ENCODE assay signal across 24 cellular contexts in genomic region chr1:197141556-197141955, GRCh38. TPM values are rescaled to one million over a fixed set of nuclear protein-coding genes. Genes with fewer than 3 reads are reported as not detected.
A peak's percentile ranks its signal among the peaks of the same experiment; 100 is the strongest.
DNase-seq lines count a peak whose midpoint lies in the region; ATAC-seq, FAIRE-seq and TF ChIP-seq lines count a peak whose summit lies in the region.
"Had no signal": no experiment of that assay in that cellular context is flagged by ENCODE, and none has a peak within 500 bp of the region (broad histone marks: within the 10 kb centered on the region; RNA-seq: fewer than 3 reads in every experiment).

No MANE protein-coding gene starts in this region.

- FAIRE-seq in GM19239 (lab: Jason Lieb, UNC) (peak; percentile 45), keratinocyte (lab: Jason Lieb, UNC) (no peak)
- FAIRE-seq: pancreas had no signal

- peaks cover 71% of the 10 kb centered on the region for H3K36me3 Mint-ChIP-seq in activated CD4-positive, alpha-beta T cell treated with anti-CD3 and anti-CD28 coated beads, Interleukin-2, amount 10 ng/mL, durations not matched to agents 7 days and 5 days (ENCODE audit: low read depth)
- peaks cover 37% of the 10 kb centered on the region for H3K36me3 Mint-ChIP-seq in WTC11
- H3K36me3 Mint-ChIP-seq: IgD-negative memory B cell, immature natural killer cell had no signal

- peak overlapping the region; percentile 9 for H3K4me3 Mint-ChIP-seq in activated CD4-positive, alpha-beta T cell treated with anti-CD3 and anti-CD28 coated beads, Interleukin-2, amount 10 ng/mL, durations not matched to agents 7 days and 5 days
- no peak overlapping the region; the same call in 1 of the 2 replicates for H3K4me3 Mint-ChIP-seq in WTC11
- H3K4me3 Mint-ChIP-seq: CD8-positive, alpha-beta T cell; central memory CD8-positive, alpha-beta T cell; immature natural killer cell had no signal

- H3K9me3 Mint-ChIP-seq in activated CD4-positive, alpha-beta T cell treated with anti-CD3 and anti-CD28 coated beads, Interleukin-2, amount 10 ng/mL, durations not matched to agents 7 days and 5 days: no peaks in the 10 kb centered on the region
- H3K9me3 Mint-ChIP-seq in WTC11: no peaks in the 10 kb centered on the region
- H3K9me3 Mint-ChIP-seq: CD8-positive, alpha-beta T cell; central memory CD8-positive, alpha-beta T cell; IgD-negative memory B cell; immature natural killer cell had no signal

- ATAC-seq in WTC11: no peak
- ATAC-seq: CD8-positive, alpha-beta T cell; Panc1; pancreas; stimulated activated naive CD8-positive, alpha-beta T cell treated with anti-CD3 and anti-CD28 coated beads, Interleukin-15, Interleukin-2, amounts not matched to agents 100 U/mL and 50 U/mL, for 24 hours had no signal

- H3K4me3 ChIP-seq in SU-DHL-6 (ENCODE audit: insufficient read depth, low read length, poor library complexity, severe bottlenecking) (no peak overlapping the region), keratinocyte (ENCODE audit: control insufficient read depth in 2 of 3, extremely low read depth in 1 of 3, insufficient read depth in 2 of 3, low read depth in 1 of 3, low read length in 3 of 3) (no peak overlapping the region)
- H3K4me3 ChIP-seq: HAP-1, lung, pancreas, sigmoid colon, upper lobe of left lung had no signal

- H3K36me3 ChIP-seq in SU-DHL-6 (ENCODE audit: low read length): peaks cover 65% of the 10 kb centered on the region
- no peaks in the 10 kb centered on the region for H3K36me3 ChIP-seq in keratinocyte (ENCODE audit: control insufficient read depth in 2 of 2, extremely low read depth in 1 of 2, insufficient read depth in 2 of 2, low read length in 2 of 2)
- H3K36me3 ChIP-seq: pancreas, sigmoid colon, upper lobe of left lung had no signal

- H3K9me2 ChIP-seq in SU-DHL-6 (replicated peaks; ENCODE audit: insufficient read depth, low read length): no peaks in the 10 kb centered on the region

- H3K27me3 Mint-ChIP-seq in activated CD4-positive, alpha-beta T cell treated with anti-CD3 and anti-CD28 coated beads, Interleukin-2, amount 10 ng/mL, durations not matched to agents 7 days and 5 days: no peaks in the 10 kb centered on the region
- H3K27me3 Mint-ChIP-seq in WTC11 (ENCODE audit: low read depth): no peaks in the 10 kb centered on the region
- H3K27me3 Mint-ChIP-seq: central memory CD8-positive, alpha-beta T cell; IgD-negative memory B cell had no signal

- H3K9ac ChIP-seq in SU-DHL-6 (ENCODE audit: low read length): no peak overlapping the region
- no peak overlapping the region for H3K9ac ChIP-seq in keratinocyte (ENCODE audit: control insufficient read depth, extremely low read depth, insufficient read depth, low read length)

- dilution Hi-C loops in keratinocyte (cut with MboI; ENCODE audit: extremely low pct_ligation_motif_present, low sequenced_read_pairs): no loop called here

- TF ChIP-seq CTCF in SU-DHL-6 (IDR thresholded peaks at IDR 0.05; ENCODE audit: insufficient read depth, low read length, poor library complexity, severe bottlenecking) (no peak), keratinocyte (optimal IDR thresholded peaks at IDR 0.05 in 1 of 3, IDR thresholded peaks at IDR 0.05 in 1 of 3, conservative IDR thresholded peaks at IDR 0.05 in 1 of 3; ENCODE audit: extremely low read depth in 1 of 3, insufficient read depth in 2 of 3, low read length in 3 of 3) (no peak), WTC11 (IDR thresholded peaks at IDR 0.05) (no peak)

- H3F3A ChIP-seq in SU-DHL-6 (ENCODE audit: insufficient read depth): peaks cover 3% of the 10 kb centered on the region; the same call in 1 of the 2 replicates

- H2AFZ ChIP-seq in SU-DHL-6 (ENCODE audit: low read depth, low read length, severe bottlenecking) (no peak overlapping the region), keratinocyte (ENCODE audit: control insufficient read depth, low read length) (peak overlapping the region; percentile 55)

- H3K9me1 ChIP-seq in keratinocyte (ENCODE audit: control insufficient read depth, extremely low read depth, insufficient read depth, low read length): no peaks in the 10 kb centered on the region

- CTCF ChIA-PET in activated CD4-positive, alpha-beta T cell treated with anti-CD3 and anti-CD28 coated beads, Interleukin-2, amount 10 ng/mL, durations not matched to agents 7 days and 5 days (lab: Charles Lee): interaction anchor here (1.2 kb wide), 1 partner anchor 15 kb away, joined by 3 read pairs; no protein-coding TSS in a partner anchor
- CTCF ChIA-PET in WTC11 (lab: Charles Lee): no interaction called here

- H3K27ac Mint-ChIP-seq in activated CD4-positive, alpha-beta T cell treated with anti-CD3 and anti-CD28 coated beads, Interleukin-2, amount 10 ng/mL, durations not matched to agents 7 days and 5 days: no peak overlapping the region
- no peak overlapping the region for H3K27ac Mint-ChIP-seq in WTC11
- H3K27ac Mint-ChIP-seq: CD8-positive, alpha-beta T cell; IgD-negative memory B cell; immature natural killer cell had no signal

- H3K4me2 ChIP-seq in SU-DHL-6 (ENCODE audit: low read depth, low read length, poor library complexity, severe bottlenecking) (peak overlapping the region; percentile 99), keratinocyte (ENCODE audit: control insufficient read depth, extremely low read depth, insufficient read depth, low read depth, low read length) (peak overlapping the region; percentile 20)

- no peak overlapping the region for H3K27ac ChIP-seq in SU-DHL-6 (ENCODE audit: low read depth, low read length)
- no peak overlapping the region for H3K27ac ChIP-seq in keratinocyte (ENCODE audit: control insufficient read depth, insufficient read depth, low read length)
- H3K27ac ChIP-seq: pancreas, sigmoid colon, upper lobe of left lung had no signal

- 0 out of 2 replicates have a peak, but pooled peaks cover 3% of the 10 kb centered on the region for H4K20me1 ChIP-seq in SU-DHL-6 (ENCODE audit: low read depth, low read length)
- no peaks in the 10 kb centered on the region for H4K20me1 ChIP-seq in keratinocyte (ENCODE audit: control insufficient read depth, extremely low read depth, insufficient read depth, low read length)

- H3K27me3 ChIP-seq in SU-DHL-6 (ENCODE audit: low read length): no peaks in the 10 kb centered on the region
- H3K27me3 ChIP-seq in keratinocyte (ENCODE audit: control insufficient read depth, extremely low read depth, insufficient read depth, low read length): no peaks in the 10 kb centered on the region
- H3K27me3 ChIP-seq: pancreas, upper lobe of left lung had no signal

- peaks cover 20% of the 10 kb centered on the region for H3K4me1 ChIP-seq in keratinocyte (ENCODE audit: control insufficient read depth, extremely low read depth, insufficient read depth, low read length)
- H3K4me1 ChIP-seq: pancreas had no signal

- POLR2A ChIA-PET in activated CD4-positive, alpha-beta T cell treated with anti-CD3 and anti-CD28 coated beads, Interleukin-2, amount 10 ng/mL, durations not matched to agents 7 days and 5 days (lab: Charles Lee): interaction anchor here (0.7 kb wide), 1 partner anchor 8 kb away, joined by 4 read pairs; no protein-coding TSS in a partner anchor
- POLR2A ChIA-PET in WTC11 (lab: Charles Lee): no interaction called here

- H3K9me3 ChIP-seq in SU-DHL-6 (ENCODE audit: insufficient read depth, low read length): no peaks in the 10 kb centered on the region
- no peaks in the 10 kb centered on the region for H3K9me3 ChIP-seq in keratinocyte (ENCODE audit: control insufficient read depth, low read depth, low read length)
- H3K9me3 ChIP-seq: HAP-1, pancreas, sigmoid colon, upper lobe of left lung had no signal

- DNase-seq in activated CD4-positive, alpha-beta T cell treated with anti-CD3 and anti-CD28 coated beads, Interleukin-2, amount 10 ng/mL, durations not matched to agents 7 days and 5 days: no peak
- no peak for DNase-seq in activated CD4-positive, alpha-beta T cell treated with anti-CD3 and anti-CD28 coated beads for 1 hour
- DNase-seq in GM19239 (ENCODE audit: insufficient read length, low spot score) (no peak), keratinocyte (ENCODE audit: low read depth, low spot score) (no peak), WTC11 (ENCODE audit: low spot score) (no peak), HK-2 (ENCODE audit: unreplicated experiment) (no peak), dermis blood vessel endothelial cell (no peak)
- DNase-seq: CD8-positive, alpha-beta T cell; effector CD4-positive, alpha-beta T cell; immature natural killer cell; NCI-H1048; NCI-H2029 treated with DMSO at 0.1 percent for 48 hours; NCI-H524 treated with DMSO at 0.1 percent for 48 hours; pancreas; sigmoid colon; stimulated activated CD4-positive, alpha-beta T cell treated with anti-CD3 and anti-CD28 coated beads, Interleukin-1b, Interleukin-23, amount 100 ng/mL, for 48 hours; stimulated activated naive CD8-positive, alpha-beta T cell treated with anti-CD3 and anti-CD28 coated beads, Interleukin-15, Interleukin-2, amounts not matched to agents 100 U/mL and 50 U/mL, for 24 hours; upper lobe of left lung had no signal

- H3K79me2 ChIP-seq in SU-DHL-6 (ENCODE audit: insufficient read depth, low read length) (peaks cover 90% of the 10 kb centered on the region), keratinocyte (ENCODE audit: control insufficient read depth, insufficient read depth, low read length) (peaks cover 47% of the 10 kb centered on the region)

- H3K4me1 Mint-ChIP-seq in activated CD4-positive, alpha-beta T cell treated with anti-CD3 and anti-CD28 coated beads, Interleukin-2, amount 10 ng/mL, durations not matched to agents 7 days and 5 days: peaks cover 57% of the 10 kb centered on the region
- peaks cover 17% of the 10 kb centered on the region for H3K4me1 Mint-ChIP-seq in WTC11

RNA-seq across cellular contexts. Expression of gene ASPM, which starts 4.9 kb away (rescaled TPM):
- 100 to 1,000 TPM in 1 of 2 experiments, 10 to 100 TPM in 1; 92.8 to 104 TPM for total RNA-seq in activated CD4-positive, alpha-beta T cell treated with anti-CD3 and anti-CD28 coated beads, Interleukin-2, amount 10 ng/mL, durations not matched to agents 7 days and 5 days
- 2.1 to 10.0 TPM (median 5.3 TPM) in 3 replicates for polyA plus RNA-seq in keratinocyte
- 1.7 TPM for polyA plus RNA-seq in keratinocyte (2011; ENCODE audit: low read depth)
- 1.0 and 2.5 TPM in 2 replicates for polyA plus RNA-seq in keratinocyte (2011; cell fraction: cytosol; rRNA removed)
- 5.9 and 8.8 TPM in 2 replicates for polyA plus RNA-seq in keratinocyte (2011; cell fraction: nucleus; rRNA removed)
- polyA plus RNA-seq in keratinocyte (2012; ENCODE audit: low replicate concordance): 0.71 and 8.0 TPM in 2 replicates
- polyA minus RNA-seq in keratinocyte: 1.7 to 17.5 TPM (median 2.2 TPM) in 3 replicates
- 2.1 TPM for polyA minus RNA-seq in keratinocyte (2011; cell fraction: cytosol; rRNA and poly(A)+ RNA removed)
- polyA minus RNA-seq in keratinocyte (2011; cell fraction: nucleus; rRNA and poly(A)+ RNA removed): 6.9 and 15.7 TPM in 2 replicates
- total RNA-seq in WTC11 (2021): 39.0 to 44.5 TPM (median 40.5 TPM) in 3 replicates
- 12.3 and 80.6 TPM in 2 replicates for total RNA-seq in dermis blood vessel endothelial cell

RNA-seq across cellular contexts. Expression of gene ZBTB41, which starts 59.5 kb away (rescaled TPM):
- total RNA-seq in activated CD4-positive, alpha-beta T cell treated with anti-CD3 and anti-CD28 coated beads, Interleukin-2, amount 10 ng/mL, durations not matched to agents 7 days and 5 days: 1 to 10 TPM; 6.2 to 7.0 TPM
- polyA plus RNA-seq in keratinocyte: 3.5 to 5.2 TPM (median 4.1 TPM) in 3 replicates
- 5.9 TPM for polyA plus RNA-seq in keratinocyte (2011; ENCODE audit: low read depth)
- 2.0 and 4.3 TPM in 2 replicates for polyA plus RNA-seq in keratinocyte (2011; cell fraction: cytosol; rRNA removed)
- 3.5 and 4.9 TPM in 2 replicates for polyA plus RNA-seq in keratinocyte (2011; cell fraction: nucleus; rRNA removed)
- 3.7 TPM in 2 replicates for polyA plus RNA-seq in keratinocyte (2012; ENCODE audit: low replicate concordance)
- 3.7 to 18.9 TPM (median 13.4 TPM) in 3 replicates for polyA minus RNA-seq in keratinocyte
- 9.2 TPM for polyA minus RNA-seq in keratinocyte (2011; cell fraction: cytosol; rRNA and poly(A)+ RNA removed)
- 9.3 and 18.0 TPM in 2 replicates for polyA minus RNA-seq in keratinocyte (2011; cell fraction: nucleus; rRNA and poly(A)+ RNA removed)
- total RNA-seq in WTC11 (2021): 5.5 to 6.0 TPM (median 5.7 TPM) in 3 replicates
- 8.5 and 9.4 TPM in 2 replicates for total RNA-seq in dermis blood vessel endothelial cell
